ENCODE assay signal across 18 cellular contexts in genomic region chrX:95071621-95072020, GRCh38.
DNase-seq lines count a peak whose midpoint lies in the region; ATAC-seq and TF ChIP-seq lines count a peak whose summit lies in the region.
"Had no signal": no experiment of that assay in that cellular context is flagged by ENCODE, and none has a peak within 500 bp of the region (broad histone marks: within the 10 kb centered on the region; RNA-seq: fewer than 3 reads in every experiment).

No MANE protein-coding gene starts in this region.

- no peaks in the 10 kb centered on the region for H3K27me3 ChIP-seq in BE2C
- no peaks in the 10 kb centered on the region for H3K27me3 ChIP-seq in GM23248 (replicated peaks; ENCODE audit: insufficient read depth)
- H3K27me3 ChIP-seq: SJCRH30 had no signal

- H4K20me1 ChIP-seq in GM23248 (ENCODE audit: insufficient read depth) = no peaks in the 10 kb centered on the region

- no peak overlapping the region for H3K4me2 ChIP-seq in GM23248 (ENCODE audit: unreplicated experiment)
- H3K4me2 ChIP-seq: BLaER1 treated with 17β-estradiol and CSF1 and Interleukin-3, amounts not matched to agents 10 nM and 100 nM had no signal

- no peaks in the 10 kb centered on the region for H3K9me3 ChIP-seq in BE2C
- no peaks in the 10 kb centered on the region for H3K9me3 ChIP-seq in GM23248 (ENCODE audit: low read depth)
- H3K9me3 ChIP-seq: SJCRH30 had no signal

- no peaks in the 10 kb centered on the region for H3K36me3 ChIP-seq in BE2C
- no peaks in the 10 kb centered on the region for H3K36me3 ChIP-seq in GM23248 (ENCODE audit: low read depth)
- H3K36me3 ChIP-seq: BLaER1 treated with 17β-estradiol and CSF1 and Interleukin-3, amounts not matched to agents 10 nM and 100 nM; SJCRH30 had no signal

- no peaks in the 10 kb centered on the region for H3K79me2 ChIP-seq in GM23248 (ENCODE audit: insufficient read depth)

- H3K4me3 ChIP-seq in BE2C (ENCODE audit: low read depth, low read length) = no peak overlapping the region
- no peak overlapping the region for H3K4me3 ChIP-seq in GM23248
- H3K4me3 ChIP-seq in epithelial cell of esophagus (ENCODE audit: low read length) = no peak overlapping the region
- H3K4me3 ChIP-seq: BLaER1 treated with 17β-estradiol and CSF1 and Interleukin-3, amounts not matched to agents 10 nM and 100 nM; SJCRH30 had no signal

- TF ChIP-seq CTCF in BE2C (IDR thresholded peaks at IDR 0.05; ENCODE audit: low read depth, low read length) (no peak), epithelial cell of esophagus (IDR thresholded peaks at IDR 0.05; ENCODE audit: insufficient read depth, low read depth, low read length, missing control alignments) (no peak)

- H3F3A ChIP-seq in GM23248 (ENCODE audit: insufficient read depth) = no peaks in the 10 kb centered on the region

- WGBS in GM23248 (ENCODE audit: low coverage in 1 of 2, low lambda C conversion rate in 2 of 2, missing lambda C conversion rate in 2 of 2), 2 experiments = 8 to 16% methylated on average over 3 to 5 of the region's 5 CpGs

- H2AFZ ChIP-seq in GM23248 = no peak overlapping the region

- H3K27ac ChIP-seq in GM23248 = no peak overlapping the region
- H3K27ac ChIP-seq: BLaER1 treated with 17β-estradiol and CSF1 and Interleukin-3, amounts not matched to agents 10 nM and 100 nM; SJCRH30 had no signal

- ATAC-seq in HG02885 (IDR thresholded peaks at IDR 0.05; ENCODE audit: poor library complexity, unreplicated experiment) (no peak), GM18502 (IDR thresholded peaks at IDR 0.05; ENCODE audit: poor library complexity, unreplicated experiment) (no peak), GM19463 (IDR thresholded peaks at IDR 0.05; ENCODE audit: unreplicated experiment) (no peak)
- ATAC-seq: HepG2 had no signal

- H3K4me1 ChIP-seq in BE2C = no peaks in the 10 kb centered on the region
- peaks cover 8% of the 10 kb centered on the region; the same call in 1 of the 2 replicates for H3K4me1 ChIP-seq in GM23248 (ENCODE audit: insufficient read depth)
- H3K4me1 ChIP-seq: BLaER1 treated with 17β-estradiol and CSF1 and Interleukin-3, amounts not matched to agents 10 nM and 100 nM; SJCRH30 had no signal

- peak; percentile 13 for DNase-seq in BE2C
- DNase-seq in GM23248 = peak; percentile 18
- DNase-seq in RPMI7951 (ENCODE audit: low read depth) = peak; percentile 52
- DNase-seq in epithelial cell of esophagus (ENCODE audit: low read depth) = peak; percentile 22
- no peak for DNase-seq in epidermal melanocyte (ENCODE audit: insufficient read length, low spot score)
- DNase-seq: CD8-positive, alpha-beta memory T cell; DMS79 treated with DMSO at 0.1 percent for 48 hours; HCEC 1CT; NCI-H1105 treated with DMSO at 0.1 percent for 48 hours; NCI-H2171 treated with DMSO at 0.1 percent for 48 hours; NCI-H510A; NCI-H774; SJCRH30 had no signal

- H3K9me2 ChIP-seq in GM23248 (ENCODE audit: insufficient read depth) = no peaks in the 10 kb centered on the region

- no peak overlapping the region for H3K9ac ChIP-seq in GM23248
- H3K9ac ChIP-seq: BLaER1 treated with 17β-estradiol and CSF1 and Interleukin-3, amounts not matched to agents 10 nM and 100 nM had no signal

- in situ Hi-C loops in GM23248 (cut with MboI) = no loop called here
